ENCODE assay signal across 8 cellular contexts in the genomic region with DNA sequence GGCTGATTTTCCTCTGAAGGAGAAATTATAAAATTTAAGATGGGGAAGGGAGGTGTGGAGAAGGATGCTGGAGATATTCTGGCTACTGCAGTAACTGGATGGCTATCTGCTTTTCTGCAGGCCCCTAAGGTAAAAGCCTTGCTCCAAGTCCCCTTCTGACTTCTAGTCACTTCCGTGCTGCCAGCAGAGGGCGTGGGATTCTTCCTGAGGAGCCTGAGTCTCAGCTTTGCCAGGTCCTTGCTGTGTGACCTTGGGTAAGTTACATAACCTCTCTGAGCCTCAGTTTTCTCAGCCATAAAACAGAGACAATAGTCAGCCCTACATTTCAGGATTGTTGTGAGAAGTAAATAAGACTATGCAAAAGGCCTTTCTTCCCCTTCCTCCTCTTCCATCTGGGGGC. TPM values are rescaled to one million over a fixed set of nuclear protein-coding genes. Genes with fewer than 3 reads are reported as not detected.
DNase-seq lines count a peak whose midpoint lies in the region; ATAC-seq and TF ChIP-seq lines count a peak whose summit lies in the region.

No MANE protein-coding gene starts in this region.

- H3K56ac ChIP-seq in mesendoderm (ENCODE audit: low read length): no peak overlapping the region

- intact Hi-C loops in activated CD8-positive, alpha-beta T cell treated with anti-CD3 and anti-CD28 coated beads for 36 hours (cut with micrococcal nuclease): no loop called here

- H4K8ac ChIP-seq in mesendoderm (ENCODE audit: low read depth, low read length): no peak overlapping the region

- H3K27ac Mint-ChIP-seq in HFFc6: no peak overlapping the region
- no peak overlapping the region for H3K27ac Mint-ChIP-seq in activated CD8-positive, alpha-beta T cell treated with anti-CD3 and anti-CD28 coated beads for 36 hours

- ATAC-seq in DND-41 (ENCODE audit: insufficient read depth, low read depth) (peak; percentile 57; the same call in 2 of the 3 replicates), GM18511 (IDR thresholded peaks at IDR 0.05; ENCODE audit: unreplicated experiment) (no peak), HG02970 (IDR thresholded peaks at IDR 0.05; ENCODE audit: low FRiP score, unreplicated experiment) (no peak), GM19463 (IDR thresholded peaks at IDR 0.05; ENCODE audit: unreplicated experiment) (no peak)
- ATAC-seq in activated CD8-positive, alpha-beta T cell treated with anti-CD3 and anti-CD28 coated beads for 36 hours: no peak

- no peak overlapping the region for H2AK5ac ChIP-seq in mesendoderm (ENCODE audit: low read length)

- no peak overlapping the region for H4K5ac ChIP-seq in mesendoderm (ENCODE audit: low read length)

- H3K4me3 ChIP-seq in DND-41 (ENCODE audit: low read depth in 1 of 2, low read length in 2 of 2) (no peak overlapping the region), mesendoderm (ENCODE audit: low read length) (no peak overlapping the region)

- DNase-seq in DND-41 (peak; percentile 49), HFFc6 (no peak), mesendoderm (peak; percentile 87), NCI-H345 (lab: John Stamatoyannopoulos, UW) (no peak)
- DNase-seq in activated CD8-positive, alpha-beta T cell treated with anti-CD3 and anti-CD28 coated beads for 36 hours: peak; percentile 54

- H3K9me3 ChIP-seq in DND-41 (ENCODE audit: insufficient read depth, low read length, severe bottlenecking): no peaks in the 10 kb centered on the region

- H3K4me1 ChIP-seq in DND-41 (ENCODE audit: insufficient read depth, low read length) (no peaks in the 10 kb centered on the region), mesendoderm (ENCODE audit: control insufficient read depth, low read depth, low read length) (peaks cover 7% of the 10 kb centered on the region)

- no peaks in the 10 kb centered on the region for H3K79me1 ChIP-seq in mesendoderm (ENCODE audit: low read length)

- H3K36me3 ChIP-seq in DND-41 (ENCODE audit: insufficient read depth, low read length) (no peaks in the 10 kb centered on the region), mesendoderm (ENCODE audit: control insufficient read depth, insufficient read depth, low read length) (no peaks in the 10 kb centered on the region)

- H3K27ac ChIP-seq in DND-41 (ENCODE audit: low read length): no peak overlapping the region
- H3K27ac ChIP-seq in mesendoderm (ENCODE audit: low read depth, low read length): no peak overlapping the region

- no peaks in the 10 kb centered on the region for H3K4me1 Mint-ChIP-seq in HFFc6 (ENCODE audit: low read depth)
- H3K4me1 Mint-ChIP-seq in activated CD8-positive, alpha-beta T cell treated with anti-CD3 and anti-CD28 coated beads for 36 hours (ENCODE audit: low read depth): no peaks in the 10 kb centered on the region

- H3K9me3 Mint-ChIP-seq in HFFc6: no peaks in the 10 kb centered on the region
- no peaks in the 10 kb centered on the region for H3K9me3 Mint-ChIP-seq in activated CD8-positive, alpha-beta T cell treated with anti-CD3 and anti-CD28 coated beads for 36 hours

- H3K27me3 Mint-ChIP-seq in HFFc6 (ENCODE audit: insufficient read depth): peaks cover 19% of the 10 kb centered on the region
- H3K27me3 Mint-ChIP-seq in activated CD8-positive, alpha-beta T cell treated with anti-CD3 and anti-CD28 coated beads for 36 hours: no peaks in the 10 kb centered on the region

- H3K79me2 ChIP-seq in DND-41 (ENCODE audit: insufficient read depth, low read length) (no peaks in the 10 kb centered on the region), mesendoderm (ENCODE audit: control insufficient read depth, insufficient read depth, low read length) (no peaks in the 10 kb centered on the region)

- H2AFZ ChIP-seq in DND-41 (ENCODE audit: low read depth, low read length): no peak overlapping the region

- H3K27me3 ChIP-seq in DND-41 (ENCODE audit: insufficient read depth, low read length, poor library complexity) (no peaks in the 10 kb centered on the region), mesendoderm (ENCODE audit: insufficient read depth, low read length, poor library complexity) (no peaks in the 10 kb centered on the region)

- H3K18ac ChIP-seq in mesendoderm (ENCODE audit: low read length): no peak overlapping the region

- POLR2A ChIA-PET in activated CD8-positive, alpha-beta T cell treated with anti-CD3 and anti-CD28 coated beads for 36 hours (lab: Charles Lee): no interaction called here

- H3K4ac ChIP-seq in mesendoderm (ENCODE audit: low read depth, low read length): no peak overlapping the region

- H3K4me3 Mint-ChIP-seq in HFFc6: no peak overlapping the region
- no peak overlapping the region for H3K4me3 Mint-ChIP-seq in activated CD8-positive, alpha-beta T cell treated with anti-CD3 and anti-CD28 coated beads for 36 hours

- no peak overlapping the region for H2BK5ac ChIP-seq in mesendoderm (ENCODE audit: low read length)

- H4K20me1 ChIP-seq in DND-41 (ENCODE audit: insufficient read depth, low read length): no peaks in the 10 kb centered on the region

- no peak overlapping the region for H3K23ac ChIP-seq in mesendoderm (ENCODE audit: low read length)

- H2BK15ac ChIP-seq in mesendoderm (replicated peaks; ENCODE audit: low read depth): no peak overlapping the region

- peak; percentile 66 for TF ChIP-seq CTCF in DND-41 (IDR thresholded peaks at IDR 0.05; ENCODE audit: borderline replicate concordance, extremely low read depth, low read length, poor library complexity, severe bottlenecking)
- TF ChIP-seq CTCF in HFFc6 (IDR thresholded peaks at IDR 0.05): peak; percentile 68; the same call in 1 of the 2 replicates
- TF ChIP-seq CTCF in activated CD8-positive, alpha-beta T cell treated with anti-CD3 and anti-CD28 coated beads for 36 hours (IDR thresholded peaks at IDR 0.05): peak; percentile 17

- no CpG with 5 or more reads among the region's 2 CpGs for WGBS in mesendoderm (ENCODE audit: extremely low coverage, insufficient coverage, low lambda C conversion rate)

- no peak overlapping the region for H3K4me2 ChIP-seq in DND-41 (ENCODE audit: insufficient read depth, low read length)
- no peak overlapping the region for H3K4me2 ChIP-seq in mesendoderm (ENCODE audit: low read length)

- H3K9ac ChIP-seq in DND-41 (ENCODE audit: low read depth, low read length): no peak overlapping the region
- H3K9ac ChIP-seq in mesendoderm (ENCODE audit: low read length): no peak overlapping the region

- no peak overlapping the region for H2BK120ac ChIP-seq in mesendoderm (ENCODE audit: low read depth, low read length)

- H3K36me3 Mint-ChIP-seq in HFFc6 (ENCODE audit: low read depth): no peaks in the 10 kb centered on the region
- H3K36me3 Mint-ChIP-seq in activated CD8-positive, alpha-beta T cell treated with anti-CD3 and anti-CD28 coated beads for 36 hours (ENCODE audit: low read depth): no peaks in the 10 kb centered on the region

- CTCF ChIA-PET in activated CD8-positive, alpha-beta T cell treated with anti-CD3 and anti-CD28 coated beads for 36 hours (lab: Charles Lee): interaction anchor here (1.0 to 1.2 kb wide), 2 partner anchors 91 to 94 kb away, joined by 3 read pairs; no protein-coding TSS in a partner anchor

RNA-seq across cellular contexts. Expression of gene TMEM220, which starts 24.3 kb away (rescaled TPM):
- 1 to 10 TPM; 4.0 to 5.1 (median 5.0) TPM for total RNA-seq in HFFc6 (2021; fragmentation: NEBNext Ultra II Directional; extraction: Animal tissue kit (Norgen Biotek cat#: 25700))
- total RNA-seq in activated CD8-positive, alpha-beta T cell treated with anti-CD3 and anti-CD28 coated beads for 36 hours: 1 to 10 TPM in 1 of 2 experiments, under 1 TPM in 1; 0.63 to 1.4 TPM
- 4.3 TPM for polyA plus RNA-seq in mesendoderm (2013, experiment 1 of 2)
- 5.0 TPM for polyA plus RNA-seq in mesendoderm (2013, experiment 2 of 2)

RNA-seq across cellular contexts. Expression of gene TMEM238L, which starts 49.8 kb away (rescaled TPM):
- not detected for total RNA-seq in HFFc6 (2021; fragmentation: NEBNext Ultra II Directional; extraction: Animal tissue kit (Norgen Biotek cat#: 25700))
- not detected for total RNA-seq in activated CD8-positive, alpha-beta T cell treated with anti-CD3 and anti-CD28 coated beads for 36 hours
- polyA plus RNA-seq in mesendoderm (2013, experiment 1 of 2): not detected
- not detected for polyA plus RNA-seq in mesendoderm (2013, experiment 2 of 2)

RNA-seq across cellular contexts. Expression of gene ADPRM, which starts 56.7 kb away (rescaled TPM):
- 10 to 100 TPM in 1 of 6 experiments, 1 to 10 TPM in 5; 5.9 to 10.9 (median 7.1) TPM for total RNA-seq in HFFc6 (2021; fragmentation: NEBNext Ultra II Directional; extraction: Animal tissue kit (Norgen Biotek cat#: 25700))
- total RNA-seq in activated CD8-positive, alpha-beta T cell treated with anti-CD3 and anti-CD28 coated beads for 36 hours: 10 to 100 TPM; 13.0 to 13.6 TPM
- polyA plus RNA-seq in mesendoderm (2013, experiment 1 of 2): 5.7 TPM
- polyA plus RNA-seq in mesendoderm (2013, experiment 2 of 2): 5.7 TPM

RNA-seq across cellular contexts. Expression of gene SCO1, which starts 56.8 kb away (rescaled TPM):
- 10 to 100 TPM; 30.7 to 41.4 (median 33.5) TPM for total RNA-seq in HFFc6 (2021; fragmentation: NEBNext Ultra II Directional; extraction: Animal tissue kit (Norgen Biotek cat#: 25700))
- 10 to 100 TPM; 45.3 to 45.4 TPM for total RNA-seq in activated CD8-positive, alpha-beta T cell treated with anti-CD3 and anti-CD28 coated beads for 36 hours
- polyA plus RNA-seq in mesendoderm (2013, experiment 1 of 2): 29.8 TPM
- 29.2 TPM for polyA plus RNA-seq in mesendoderm (2013, experiment 2 of 2)

Comparison
In these comparisons a context has a peak if more than half of its experiments do, and no peak if none do; other contexts are left out.
1. DNase-seq: peak in DND-41 (single experiment), activated CD8-positive, alpha-beta T cell treated with anti-CD3 and anti-CD28 coated beads for 36 hours (single experiment) and mesendoderm (single experiment); none in HFFc6 (single experiment) and NCI-H345 (single experiment).
2. CTCF ChIP-seq: peak in every context shown above with its lines; median percentile 68 in HFFc6; 66 in DND-41; 17 in activated CD8-positive, alpha-beta T cell treated with anti-CD3 and anti-CD28 coated beads for 36 hours.